1 cellular context compared by ENCODE assay signal in genomic region chr5:173778152-173778782, GRCh38.
A peak's percentile ranks its signal among the peaks of the same experiment; 100 is the strongest.
TF ChIP-seq lines count a peak whose summit lies in the region.

No MANE protein-coding gene starts in this region.

TF ChIP-seq in K562, 482 proteins besides CTCF, POLR2A, EP300 and RAD21 (continued from another document and continues in another):
- no peak for TF ChIP-seq E2F6 (IDR thresholded peaks at IDR 0.05; ENCODE audit: borderline replicate concordance in 1 of 2, extremely low read depth in 1 of 2, insufficient read depth in 1 of 2, insufficient read length in 1 of 2, low read depth in 1 of 2, low read length in 1 of 2, poor library complexity in 1 of 2, severe bottlenecking in 1 of 2)
- TF ChIP-seq PHF21A (IDR thresholded peaks at IDR 0.05; ENCODE audit: borderline replicate concordance, low read depth) = no peak
- peak in 1 of 2 experiments; percentile 64; a peak in 1 of 4 replicates for TF ChIP-seq TEAD1 (CRISPR knock-in tag; IDR thresholded peaks at IDR 0.05)
- no peak for TF ChIP-seq TGIF2 (CRISPR knock-in tag; IDR thresholded peaks at IDR 0.05)
- TF ChIP-seq LARP7 (IDR thresholded peaks at IDR 0.05) = no peak
- TF ChIP-seq CSDE1 (IDR thresholded peaks at IDR 0.05) = no peak
- no peak; the same call in 1 of the 2 replicates for TF ChIP-seq RREB1 (CRISPR knock-in tag; IDR thresholded peaks at IDR 0.05)
- TF ChIP-seq MED1 (CRISPR knock-in tag; IDR thresholded peaks at IDR 0.05; ENCODE audit: borderline replicate concordance) = no peak
- TF ChIP-seq POLR2G (IDR thresholded peaks at IDR 0.05; ENCODE audit: low read depth, low read length) = no peak
- peak; percentile 47; the same call in 1 of the 2 replicates for TF ChIP-seq ZNF134 (CRISPR knock-in tag; conservative IDR thresholded peaks at IDR 0.05)
- TF ChIP-seq GTF2E2 (tag; IDR thresholded peaks at IDR 0.05) = no peak
- TF ChIP-seq ZNF583 (CRISPR knock-in tag; IDR thresholded peaks at IDR 0.05) = peak; percentile 84; the same call in 1 of the 2 replicates
- TF ChIP-seq ZNF696 (CRISPR knock-in tag; conservative IDR thresholded peaks at IDR 0.05) = no peak
- TF ChIP-seq ZBTB9 (CRISPR knock-in tag; IDR thresholded peaks at IDR 0.05) = peak; percentile 69; the same call in 1 of the 2 replicates
- TF ChIP-seq COPS2 (conservative IDR thresholded peaks at IDR 0.05) = no peak
- TF ChIP-seq ZNF561 (CRISPR knock-in tag; conservative IDR thresholded peaks at IDR 0.05) = no peak
- no peak for TF ChIP-seq OTX1 (CRISPR knock-in tag; IDR thresholded peaks at IDR 0.05)
- TF ChIP-seq ARID1B (IDR thresholded peaks at IDR 0.05) = no peak
- TF ChIP-seq ZNF277 (CRISPR knock-in tag; IDR thresholded peaks at IDR 0.05; ENCODE audit: borderline replicate concordance) = no peak
- no peak; the same call in 1 of the 2 replicates for TF ChIP-seq SMAD3 (CRISPR knock-in tag; conservative IDR thresholded peaks at IDR 0.05)
- TF ChIP-seq ARID3B (CRISPR knock-in tag; IDR thresholded peaks at IDR 0.05; ENCODE audit: borderline replicate concordance) = no peak
- no peak for TF ChIP-seq ELK1 (CRISPR knock-in tag; IDR thresholded peaks at IDR 0.05)
- 0 out of 2 replicates have a peak, but pooled peaks have one; percentile 32 for TF ChIP-seq ZBTB40 (IDR thresholded peaks at IDR 0.05)
- TF ChIP-seq ZBTB40 (CRISPR knock-in tag; IDR thresholded peaks at IDR 0.05) = no peak
- TF ChIP-seq GATAD2A (IDR thresholded peaks at IDR 0.05) = no peak
- no peak for TF ChIP-seq MEF2A (IDR thresholded peaks at IDR 0.05; ENCODE audit: control insufficient read depth, low read depth, low read length)
- TF ChIP-seq MAFG (tag; conservative IDR thresholded peaks at IDR 0.05) = no peak
- TF ChIP-seq PATZ1 (CRISPR knock-in tag; IDR thresholded peaks at IDR 0.05; ENCODE audit: borderline replicate concordance) = no peak
- no peak for TF ChIP-seq ARID3A (IDR thresholded peaks at IDR 0.05; ENCODE audit: borderline replicate concordance, low read depth, low read length)
